Comparison of ENCODE assay signal across 10 cellular contexts in the genomic region with DNA sequence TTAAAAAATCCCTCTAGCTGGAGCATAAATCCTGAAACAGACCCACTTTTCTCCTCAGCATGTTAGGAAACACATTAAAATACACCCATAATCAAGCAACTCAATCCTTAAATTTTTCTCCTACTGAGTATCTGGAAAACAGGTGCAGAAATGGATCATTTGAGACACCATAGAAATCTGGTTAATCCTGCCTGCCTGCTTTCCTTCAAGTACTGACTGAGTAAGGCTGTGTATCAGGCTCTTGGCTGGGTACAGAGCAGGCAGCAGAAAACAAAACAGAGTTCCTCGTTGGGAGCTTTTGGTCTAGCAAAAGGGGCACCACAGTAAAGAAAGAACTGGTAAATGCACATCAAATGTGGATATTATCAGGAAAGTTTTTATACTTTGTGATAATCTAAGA.
A peak's percentile ranks its signal among the peaks of the same experiment; 100 is the strongest.
DNase-seq lines count a peak whose midpoint lies in the region; ATAC-seq and TF ChIP-seq lines count a peak whose summit lies in the region.
"Had no signal": no experiment of that assay in that cellular context is flagged by ENCODE, and none has a peak within 500 bp of the region (broad histone marks: within the 10 kb centered on the region; RNA-seq: fewer than 3 reads in every experiment).

No MANE protein-coding gene starts in this region.

- H3K4me3 ChIP-seq in BLaER1 treated with 17β-estradiol and CSF1 and Interleukin-3, amounts not matched to agents 10 nM and 100 nM, result peak overlapping the region; percentile 65 to 80 (median 76); a peak in 19 of 20 replicates
- peak overlapping the region; percentile 75 for H3K4me3 ChIP-seq in Loucy (ENCODE audit: low read length, poor library complexity, severe bottlenecking)
- peak overlapping the region; percentile 78 for H3K4me3 ChIP-seq in duodenal mucosa (ENCODE audit: low read depth in 1 of 2, low read length in 2 of 2)

- peaks cover 3% of the 10 kb centered on the region for H3F3A ChIP-seq in Loucy (ENCODE audit: low read depth)

- no peak for ATAC-seq in HG03439 (IDR thresholded peaks at IDR 0.05; ENCODE audit: unreplicated experiment)
- no peak for ATAC-seq in GM19324 (IDR thresholded peaks at IDR 0.05; ENCODE audit: low FRiP score, unreplicated experiment)

- no peak for DNase-seq in anterior cingulate cortex (lab: John Stamatoyannopoulos, UW)
- no peak for DNase-seq in NCI-H2107 (lab: John Stamatoyannopoulos, UW)
- DNase-seq: GDM1, SHP77 had no signal

- H3K9me2 ChIP-seq in Loucy (replicated peaks; ENCODE audit: low read depth, low read length), result no peaks in the 10 kb centered on the region

- 0 out of 22 replicates have a peak, but pooled peaks cover 0 to 7% (median 0%) of the 10 kb centered on the region in 11 experiments for H3K36me3 ChIP-seq in BLaER1 treated with 17β-estradiol and CSF1 and Interleukin-3, amounts not matched to agents 10 nM and 100 nM
- H3K36me3 ChIP-seq in Loucy (ENCODE audit: insufficient read depth, low read length), result no peaks in the 10 kb centered on the region
- H3K36me3 ChIP-seq in duodenal mucosa (ENCODE audit: control insufficient read depth in 1 of 2, insufficient read depth in 2 of 2, low read length in 2 of 2), result peaks cover 0 to 3% of the 10 kb centered on the region in 2 donors

- H3K4me1 Mint-ChIP-seq in nephron, result peaks cover 77% of the 10 kb centered on the region

- peak overlapping the region; percentile 75 to 92 (median 84) for H3K4me2 ChIP-seq in BLaER1 treated with 17β-estradiol and CSF1 and Interleukin-3, amounts not matched to agents 10 nM and 100 nM
- H3K4me2 ChIP-seq in Loucy (ENCODE audit: low read depth, low read length, poor library complexity, severe bottlenecking), result peak overlapping the region; percentile 88

- H3K27ac ChIP-seq in BLaER1 treated with 17β-estradiol and CSF1 and Interleukin-3, amounts not matched to agents 10 nM and 100 nM, result no peak overlapping the region
- no peak overlapping the region for H3K27ac ChIP-seq in duodenal mucosa (ENCODE audit: low read depth, low read length)

- peaks cover 68% of the 10 kb centered on the region for H3K79me2 ChIP-seq in Loucy (ENCODE audit: insufficient read depth, low read length)

- peak overlapping the region; percentile 93 to 96 (median 94) for H3K4me3 Mint-ChIP-seq in nephron

- no peak overlapping the region for H2AFZ ChIP-seq in Loucy (ENCODE audit: low read length)

- peaks cover 30 to 68% (median 65%) of the 10 kb centered on the region in 11 experiments; a peak in 21 of 22 replicates for H4K20me1 ChIP-seq in BLaER1 treated with 17β-estradiol and CSF1 and Interleukin-3, amounts not matched to agents 10 nM and 100 nM
- peaks cover 52% of the 10 kb centered on the region for H4K20me1 ChIP-seq in Loucy (ENCODE audit: insufficient read depth, low read length, poor library complexity, severe bottlenecking)

- peaks cover 13 to 23% (median 20%) of the 10 kb centered on the region in 11 experiments; a peak in 21 of 22 replicates for H3K9me3 ChIP-seq in BLaER1 treated with 17β-estradiol and CSF1 and Interleukin-3, amounts not matched to agents 10 nM and 100 nM (replicated peaks in 1 of 11)
- H3K9me3 ChIP-seq in Loucy (ENCODE audit: insufficient read depth, low read depth, low read length), result no peaks in the 10 kb centered on the region
- H3K9me3 ChIP-seq in duodenal mucosa (ENCODE audit: control insufficient read depth in 1 of 2, low read length in 2 of 2), result no peaks in the 10 kb centered on the region

- no peaks in the 10 kb centered on the region for H3K9me3 Mint-ChIP-seq in nephron

- H3K27me3 ChIP-seq in BLaER1 treated with 17β-estradiol and CSF1 and Interleukin-3, amounts not matched to agents 10 nM and 100 nM, result peaks cover 0 to 8% (median 0%) of the 10 kb centered on the region in 11 experiments; a peak in 1 of 22 replicates
- H3K27me3 ChIP-seq in Loucy (ENCODE audit: insufficient read depth, low read length, poor library complexity, severe bottlenecking) (no peaks in the 10 kb centered on the region), duodenal mucosa (ENCODE audit: control insufficient read depth in 1 of 2, insufficient read depth in 2 of 2, low read length in 2 of 2) (no peaks in the 10 kb centered on the region)

- TF ChIP-seq CTCF in Loucy (conservative IDR thresholded peaks at IDR 0.05; ENCODE audit: low read length) (no peak), nephron (IDR thresholded peaks at IDR 0.05; ENCODE audit: unreplicated experiment in 3 of 3) (no peak)

- H3K27ac Mint-ChIP-seq in nephron, result peak overlapping the region; percentile 83 to 86 (median 85)

- no peaks in the 10 kb centered on the region for H3K27me3 Mint-ChIP-seq in nephron (ENCODE audit: low read depth)

- H3K36me3 Mint-ChIP-seq in nephron (ENCODE audit: low read depth), result peaks cover 5% of the 10 kb centered on the region

- peak overlapping the region; percentile 39 to 90 (median 88); a peak in 14 of 22 replicates for H3K9ac ChIP-seq in BLaER1 treated with 17β-estradiol and CSF1 and Interleukin-3, amounts not matched to agents 10 nM and 100 nM
- H3K9ac ChIP-seq in Loucy (ENCODE audit: low read depth, low read length, poor library complexity, severe bottlenecking) (peak overlapping the region; percentile 77), duodenal mucosa (ENCODE audit: low read depth in 1 of 2, low read length in 2 of 2) (peak overlapping the region in 1 of 2 donors; percentile 70)

- peaks cover 63 to 82% (median 76%) of the 10 kb centered on the region in 10 experiments for H3K4me1 ChIP-seq in BLaER1 treated with 17β-estradiol and CSF1 and Interleukin-3, amounts not matched to agents 10 nM and 100 nM
- peaks cover 71% of the 10 kb centered on the region for H3K4me1 ChIP-seq in Loucy (ENCODE audit: insufficient read depth, low read length, poor library complexity, severe bottlenecking)
- H3K4me1 ChIP-seq in duodenal mucosa (ENCODE audit: control insufficient read depth in 1 of 2, insufficient read depth in 2 of 2, low read length in 2 of 2), result peaks cover under 1 to 10% of the 10 kb centered on the region in 2 donors
